ENCODE assay signal across 1 cellular context in genomic region chr17:46417261-46417660, GRCh38. TPM values are rescaled to one million over a fixed set of nuclear protein-coding genes. Genes with fewer than 3 reads are reported as not detected.
"Had no signal": no experiment of that assay in that cellular context is flagged by ENCODE, and none has a peak within 500 bp of the region (broad histone marks: within the 10 kb centered on the region; RNA-seq: fewer than 3 reads in every experiment).

No MANE protein-coding gene starts in this region.

RNA-seq across cellular contexts. Expression of gene ARL17B, which starts 55.7 kb away (rescaled TPM):
- total RNA-seq: ascending aorta had no signal
